Comparison of ENCODE assay signal across 21 cellular contexts in the genomic region with DNA sequence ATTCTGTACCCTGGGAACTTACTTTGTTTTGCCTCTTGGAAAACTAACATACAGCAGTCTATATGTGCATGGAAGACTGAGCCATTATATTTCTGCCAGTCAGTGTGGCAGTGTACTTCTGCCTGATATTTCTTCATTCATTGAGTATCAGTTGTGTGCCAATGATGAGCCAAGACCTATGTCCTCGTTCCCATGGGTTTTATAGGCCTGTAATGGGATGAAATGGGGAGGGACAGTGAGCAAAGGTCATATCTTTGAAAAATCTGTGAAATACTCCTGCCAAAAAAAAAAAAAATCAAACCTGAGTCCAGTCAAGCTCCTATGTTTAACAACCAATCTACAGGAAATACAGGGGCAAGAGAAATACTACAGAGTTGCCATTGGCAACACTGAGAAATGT. TPM values are rescaled to one million over a fixed set of nuclear protein-coding genes. Genes with fewer than 3 reads are reported as not detected.
DNase-seq lines count a peak whose midpoint lies in the region; ATAC-seq and TF ChIP-seq lines count a peak whose summit lies in the region.
"Had no signal": no experiment of that assay in that cellular context is flagged by ENCODE, and none has a peak within 500 bp of the region (broad histone marks: within the 10 kb centered on the region; RNA-seq: fewer than 3 reads in every experiment).

No MANE protein-coding gene starts in this region.

- no peaks in the 10 kb centered on the region for H3K27me3 Mint-ChIP-seq in T-helper 1 cell treated with Interleukin-12 subunit alpha and Interleukin-12 subunit beta and Interleukin-4 antibody, amounts not matched to agents 30 μg/mL and 1 μg/mL, for 36 hours (ENCODE audit: low read depth)
- no peaks in the 10 kb centered on the region for H3K27me3 Mint-ChIP-seq in chondrocyte (ENCODE audit: low read depth)
- H3K27me3 Mint-ChIP-seq: activated B cell treated with CpG ODN at 0.5 μM for 24 hours; stimulated activated naive B cell treated with anti-CD40 and anti-IgM and Interleukin-4, amounts not matched to agents 10 μg/mL and 1 μg/mL and 100 μg/mL, for 72 hours; T-cell had no signal

- no peaks in the 10 kb centered on the region for H3K9me3 ChIP-seq in neutrophil
- H3K9me3 ChIP-seq: lower lobe of right lung, psoas muscle, upper lobe of left lung had no signal

- TF ChIP-seq CTCF in LNCaP clone FGC (IDR thresholded peaks at IDR 0.05; ENCODE audit: control insufficient read depth, extremely low read depth, insufficient read depth) (no peak), chondrocyte (IDR thresholded peaks at IDR 0.05) (no peak), neutrophil (IDR thresholded peaks at IDR 0.05) (no peak)

- H3K4me3 Mint-ChIP-seq in T-helper 1 cell treated with Interleukin-12 subunit alpha and Interleukin-12 subunit beta and Interleukin-4 antibody, amounts not matched to agents 30 μg/mL and 1 μg/mL, for 36 hours = no peak overlapping the region
- H3K4me3 Mint-ChIP-seq in chondrocyte (ENCODE audit: unreplicated experiment) = no peak overlapping the region
- H3K4me3 Mint-ChIP-seq: activated B cell treated with CpG ODN at 0.5 μM for 24 hours; stimulated activated naive B cell treated with anti-CD40 and anti-IgM and Interleukin-4, amounts not matched to agents 10 μg/mL and 1 μg/mL and 100 μg/mL, for 72 hours; T-cell had no signal

- peaks cover 16% of the 10 kb centered on the region for H3K36me3 Mint-ChIP-seq in T-helper 1 cell treated with Interleukin-12 subunit alpha and Interleukin-12 subunit beta and Interleukin-4 antibody, amounts not matched to agents 30 μg/mL and 1 μg/mL, for 36 hours (ENCODE audit: low read depth)
- H3K36me3 Mint-ChIP-seq in chondrocyte (ENCODE audit: low read depth) = no peaks in the 10 kb centered on the region

- H3K27ac ChIP-seq in neutrophil = peak overlapping the region; percentile 29
- no peak overlapping the region for H3K27ac ChIP-seq in caudate nucleus (ENCODE audit: low read depth, low read length)
- H3K27ac ChIP-seq: lower lobe of right lung, psoas muscle, upper lobe of left lung had no signal

- peak overlapping the region; percentile 26 for H3K27ac Mint-ChIP-seq in T-helper 1 cell treated with Interleukin-12 subunit alpha and Interleukin-12 subunit beta and Interleukin-4 antibody, amounts not matched to agents 30 μg/mL and 1 μg/mL, for 36 hours
- H3K27ac Mint-ChIP-seq in chondrocyte (ENCODE audit: unreplicated experiment) = peak overlapping the region; percentile 62
- H3K27ac Mint-ChIP-seq: activated B cell treated with CpG ODN at 0.5 μM for 24 hours; stimulated activated naive B cell treated with anti-CD40 and anti-IgM and Interleukin-4, amounts not matched to agents 10 μg/mL and 1 μg/mL and 100 μg/mL, for 72 hours; T-cell had no signal

- H3K4me1 Mint-ChIP-seq in T-helper 1 cell treated with Interleukin-12 subunit alpha and Interleukin-12 subunit beta and Interleukin-4 antibody, amounts not matched to agents 30 μg/mL and 1 μg/mL, for 36 hours (ENCODE audit: low read depth) = peaks cover 49% of the 10 kb centered on the region
- H3K4me1 Mint-ChIP-seq in chondrocyte (ENCODE audit: low read depth) = peaks cover 27% of the 10 kb centered on the region

- no peak overlapping the region for H3K4me3 ChIP-seq in LNCaP clone FGC (ENCODE audit: low read depth, low read length)
- H3K4me3 ChIP-seq in neutrophil (ENCODE audit: low read depth in 1 of 2, low read length in 1 of 2) = no peak overlapping the region
- H3K4me3 ChIP-seq: lower lobe of right lung, psoas muscle, upper lobe of left lung had no signal

- no peaks in the 10 kb centered on the region for H3K27me3 ChIP-seq in neutrophil
- H3K27me3 ChIP-seq: upper lobe of left lung had no signal

- DNase-seq in T-helper 1 cell (no peak), LNCaP clone FGC (ENCODE audit: low read depth) (peak; percentile 84), chondrocyte (ENCODE audit: low spot score) (no peak), caudate nucleus (lab: John Stamatoyannopoulos, UW) (no peak), occipital lobe (lab: John Stamatoyannopoulos, UW) (no peak)
- DNase-seq: 8988T; activated B cell treated with CpG ODN at 0.5 μM for 24 hours; activated naive CD4-positive, alpha-beta T cell; C1 segment of cervical spinal cord; DND-41; lower lobe of right lung; NCI-H187; psoas muscle; stimulated activated naive B cell treated with anti-CD40 and anti-IgM and Interleukin-4, amounts not matched to agents 10 μg/mL and 1 μg/mL and 100 μg/mL, for 72 hours; T-cell; upper lobe of left lung had no signal

- no peaks in the 10 kb centered on the region for H3K36me3 ChIP-seq in neutrophil
- H3K36me3 ChIP-seq: lower lobe of right lung, upper lobe of left lung had no signal

- no peak for ATAC-seq in HG02970 (IDR thresholded peaks at IDR 0.05; ENCODE audit: low FRiP score, unreplicated experiment)
- ATAC-seq: esophagus mucosa; lower lobe of right lung; psoas muscle; Right ventricle myocardium inferior; stimulated activated naive B cell treated with anti-CD40 and anti-IgM and Interleukin-4, amounts not matched to agents 10 μg/mL and 1 μg/mL and 100 μg/mL, for 72 hours; T-cell had no signal

- no peaks in the 10 kb centered on the region for H3K9me3 Mint-ChIP-seq in T-helper 1 cell treated with Interleukin-12 subunit alpha and Interleukin-12 subunit beta and Interleukin-4 antibody, amounts not matched to agents 30 μg/mL and 1 μg/mL, for 36 hours
- H3K9me3 Mint-ChIP-seq in chondrocyte (ENCODE audit: low read depth) = no peaks in the 10 kb centered on the region
- H3K9me3 Mint-ChIP-seq: activated B cell treated with CpG ODN at 0.5 μM for 24 hours; stimulated activated naive B cell treated with anti-CD40 and anti-IgM and Interleukin-4, amounts not matched to agents 10 μg/mL and 1 μg/mL and 100 μg/mL, for 72 hours; T-cell had no signal

- peaks cover 12 to 17% of the 10 kb centered on the region in 2 experiments for H3K4me1 ChIP-seq in neutrophil (ENCODE audit: control insufficient read depth in 1 of 2, insufficient read depth in 1 of 2, low read depth in 1 of 2, low read length in 1 of 2)
- H3K4me1 ChIP-seq: lower lobe of right lung had no signal

RNA-seq across cellular contexts. Expression of a gene that starts 9.1 kb away (rescaled TPM):
- total RNA-seq in chondrocyte (46.9 to 56.5 TPM (median 53.5 TPM) in 3 replicates), occipital lobe (105 TPM)

RNA-seq across cellular contexts. Expression of a gene that starts 24.4 kb away (rescaled TPM):
- 39.6 to 45.2 TPM (median 41.3 TPM) in 3 replicates for total RNA-seq in chondrocyte
- total RNA-seq in occipital lobe = 92.3 TPM
